Comparison of ENCODE assay signal across 26 cellular contexts in the genomic region with DNA sequence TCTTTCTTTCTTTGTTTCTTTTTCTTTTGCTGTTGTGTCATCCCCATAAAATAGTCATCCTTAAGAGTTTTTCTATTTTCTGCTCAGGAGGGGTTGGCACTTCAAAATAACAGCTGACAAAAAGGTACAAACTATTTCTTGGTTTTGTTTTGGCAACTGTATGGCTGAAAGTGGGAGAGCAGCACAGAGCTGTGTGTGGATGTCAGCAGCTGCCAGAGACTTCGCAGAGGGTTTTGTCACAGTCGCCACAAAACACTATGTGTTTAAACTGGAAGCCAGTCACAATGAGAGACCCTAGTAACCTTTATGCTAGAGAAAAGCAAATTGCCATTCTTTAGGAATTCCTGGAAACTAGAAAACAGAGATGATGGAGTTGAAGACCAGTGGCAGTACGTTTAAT.
"Had no signal": no experiment of that assay in that cellular context is flagged by ENCODE, and none has a peak within 500 bp of the region (broad histone marks: within the 10 kb centered on the region; RNA-seq: fewer than 3 reads in every experiment).

No MANE protein-coding gene starts in this region.

- DNase-seq: activated CD4-positive, alpha-beta memory T cell treated with anti-CD3 and anti-CD28 coated beads for 36 hours; activated CD4-positive, alpha-beta T cell treated with anti-CD3 and anti-CD28 coated beads for 36 hours; activated CD4-positive, alpha-beta T cell treated with anti-CD3 and anti-CD28 coated beads, Interleukin-2, amount 50 U/mL, for 1 hour; activated CD8-positive, alpha-beta memory T cell treated with anti-CD3 and anti-CD28 coated beads, Interleukin-2, amount 50 U/mL, for 4 hours; activated effector memory CD4-positive, alpha-beta T cell treated with Interleukin-2 at 50 U/mL for 16 hours; activated naive CD4-positive, alpha-beta T cell treated with anti-CD3 and anti-CD28 coated beads, Interleukin-2, amount 10 ng/mL, durations not matched to agents 7 days and 5 days; activated naive CD8-positive, alpha-beta T cell treated with anti-CD3 and anti-CD28 coated beads, Interleukin-2, amount 50 U/mL, for 24 hours; activated T-cell treated with anti-CD3 and anti-CD28 coated beads, Interleukin-2, amount 50 U/mL, for 48 hours; brain microvascular endothelial cell; central memory CD4-positive, alpha-beta T cell; Karpas-422; KBM-7; NCI-H1048; NCI-H1105 treated with DMSO at 0.1 percent for 48 hours; NCI-H1436; NCI-H1694; NCI-H1930; NCI-H2081 treated with DMSO at 0.1 percent for 48 hours; NCI-H510A; NCI-H526; NCI-H748 treated with DMSO at 0.1 percent for 48 hours; SHP77; SJCRH30 had no signal

- H3K27ac Mint-ChIP-seq: activated CD4-positive, alpha-beta memory T cell treated with anti-CD3 and anti-CD28 coated beads for 36 hours; activated CD4-positive, alpha-beta T cell treated with anti-CD3 and anti-CD28 coated beads for 36 hours; activated naive CD4-positive, alpha-beta T cell treated with anti-CD3 and anti-CD28 coated beads, Interleukin-2, amount 10 ng/mL, durations not matched to agents 7 days and 5 days; activated naive CD8-positive, alpha-beta T cell; activated naive CD8-positive, alpha-beta T cell treated with anti-CD3 and anti-CD28 coated beads, Interleukin-2, amount 50 U/mL, for 24 hours; T-helper 2 cell treated with Interferon-gamma antibody and Interleukin-4, amounts not matched to agents 5 μg/mL and 100 μg/mL, for 36 hours had no signal

- H3K27ac ChIP-seq: brain microvascular endothelial cell, SJCRH30, SK-N-MC had no signal

- H3K36me3 Mint-ChIP-seq: activated CD4-positive, alpha-beta memory T cell treated with anti-CD3 and anti-CD28 coated beads for 36 hours; activated naive CD4-positive, alpha-beta T cell treated with anti-CD3 and anti-CD28 coated beads, Interleukin-2, amount 10 ng/mL, durations not matched to agents 7 days and 5 days; activated naive CD8-positive, alpha-beta T cell had no signal

- H3K4me3 Mint-ChIP-seq: activated CD4-positive, alpha-beta memory T cell treated with anti-CD3 and anti-CD28 coated beads for 36 hours; activated CD4-positive, alpha-beta T cell treated with anti-CD3 and anti-CD28 coated beads for 36 hours; activated naive CD4-positive, alpha-beta T cell treated with anti-CD3 and anti-CD28 coated beads, Interleukin-2, amount 10 ng/mL, durations not matched to agents 7 days and 5 days; activated naive CD8-positive, alpha-beta T cell; activated naive CD8-positive, alpha-beta T cell treated with anti-CD3 and anti-CD28 coated beads, Interleukin-2, amount 50 U/mL, for 24 hours; T-helper 2 cell treated with Interferon-gamma antibody and Interleukin-4, amounts not matched to agents 5 μg/mL and 100 μg/mL, for 36 hours had no signal

- H3K4me1 ChIP-seq: SJCRH30 had no signal

- H3K9me3 Mint-ChIP-seq: activated CD4-positive, alpha-beta memory T cell treated with anti-CD3 and anti-CD28 coated beads for 36 hours; activated naive CD4-positive, alpha-beta T cell treated with anti-CD3 and anti-CD28 coated beads, Interleukin-2, amount 10 ng/mL, durations not matched to agents 7 days and 5 days; activated naive CD8-positive, alpha-beta T cell treated with anti-CD3 and anti-CD28 coated beads, Interleukin-2, amount 50 U/mL, for 24 hours; T-helper 2 cell treated with Interferon-gamma antibody and Interleukin-4, amounts not matched to agents 5 μg/mL and 100 μg/mL, for 36 hours had no signal

- H3K4me1 Mint-ChIP-seq: activated naive CD4-positive, alpha-beta T cell treated with anti-CD3 and anti-CD28 coated beads, Interleukin-2, amount 10 ng/mL, durations not matched to agents 7 days and 5 days; activated naive CD8-positive, alpha-beta T cell treated with anti-CD3 and anti-CD28 coated beads, Interleukin-2, amount 50 U/mL, for 24 hours had no signal

- H3K27me3 Mint-ChIP-seq: activated CD4-positive, alpha-beta memory T cell treated with anti-CD3 and anti-CD28 coated beads for 36 hours had no signal

- H3K9me3 ChIP-seq: SJCRH30 had no signal

- ATAC-seq: activated CD4-positive, alpha-beta T cell treated with anti-CD3 and anti-CD28 coated beads for 36 hours; activated naive CD8-positive, alpha-beta T cell treated with anti-CD3 and anti-CD28 coated beads, Interleukin-2, amount 50 U/mL, for 24 hours had no signal

- H3K36me3 ChIP-seq: brain microvascular endothelial cell, SJCRH30 had no signal

- H3K27me3 ChIP-seq: brain microvascular endothelial cell had no signal

- H3K4me3 ChIP-seq: SJCRH30, SK-N-MC had no signal
